Comparison of ENCODE assay signal across 19 cellular contexts in the genomic region with DNA sequence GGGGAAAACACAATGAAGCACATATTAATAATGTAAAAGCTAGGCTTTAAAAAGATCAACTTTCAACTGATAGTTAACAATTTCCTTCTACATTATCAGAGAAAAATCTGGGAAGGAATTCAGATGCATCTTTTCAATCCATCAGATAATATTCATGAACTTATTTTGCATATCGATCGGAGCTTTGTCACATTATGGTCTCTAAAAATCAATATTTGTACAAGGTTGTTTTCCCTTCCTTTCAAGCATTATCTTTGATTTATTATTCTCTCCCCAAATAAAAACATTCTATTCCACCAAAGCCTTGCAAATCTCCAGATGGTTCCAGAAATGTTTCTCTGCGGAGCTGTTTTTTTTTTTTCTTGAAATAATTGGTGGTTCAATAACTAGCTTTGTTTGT.
DNase-seq lines count a peak whose midpoint lies in the region; ATAC-seq, FAIRE-seq and TF ChIP-seq lines count a peak whose summit lies in the region.
"Had no signal": no experiment of that assay in that cellular context is flagged by ENCODE, and none has a peak within 500 bp of the region (broad histone marks: within the 10 kb centered on the region; RNA-seq: fewer than 3 reads in every experiment).

No MANE protein-coding gene starts in this region.

- no TSS peak for BruUV-seq in HepG2 (replicated peaks; lab: Mats Ljungman, UMichigan)

- CTCF ChIA-PET in HepG2 (lab: Yijun Ruan, JAX; ENCODE audit: low intra/inter-chr PET ratio, low total read pairs): no interaction called here

- no peak for TF ChIP-seq POLR2A in HepG2 (IDR thresholded peaks at IDR 0.05; ENCODE audit: insufficient read depth in 1 of 2, low read depth in 2 of 2, low read length in 2 of 2)
- no peak for TF ChIP-seq POLR2A in right lobe of liver (IDR thresholded peaks at IDR 0.05)

- H4K20me1 ChIP-seq in HepG2 (ENCODE audit: insufficient read depth, low read length) (no peaks in the 10 kb centered on the region), OCI-LY1 (ENCODE audit: insufficient read depth, low read length) (no peaks in the 10 kb centered on the region)

- no peak overlapping the region for H3K4me2 ChIP-seq in HepG2 (ENCODE audit: low read depth, low read length)
- H3K4me2 ChIP-seq in OCI-LY1 (ENCODE audit: low read length): peak overlapping the region; percentile 19; the same call in 1 of the 2 replicates

- TF ChIP-seq RAD21 in HepG2 (CRISPR knock-in tag; IDR thresholded peaks at IDR 0.05): no peak

- intact Hi-C loops in HepG2 (cut with micrococcal nuclease; ENCODE audit: unreplicated experiment) (no loop called here), right lobe of liver (cut with DNase I) (no loop called here), mucosa of descending colon (cut with DNase I, micrococcal nuclease) (no loop called here)

- POLR2A ChIA-PET in HepG2 (lab: Yijun Ruan, JAX): no interaction called here

- no peak overlapping the region for H3K4me3 ChIP-seq in HepG2 (replicated peaks in 1 of 3; ENCODE audit: insufficient read depth in 1 of 3, low read depth in 2 of 3, low read length in 3 of 3)
- no peak overlapping the region for H3K4me3 ChIP-seq in right lobe of liver
- no peak overlapping the region for H3K4me3 ChIP-seq in OCI-LY1 (ENCODE audit: low read depth, low read length, poor library complexity, severe bottlenecking)
- no peak overlapping the region for H3K4me3 ChIP-seq in mucosa of descending colon
- H3K4me3 ChIP-seq: GM12878, HAP-1 had no signal

- H3K4me1 ChIP-seq in HepG2 (ENCODE audit: insufficient read depth, low read length) (no peaks in the 10 kb centered on the region), right lobe of liver (no peaks in the 10 kb centered on the region), OCI-LY1 (ENCODE audit: insufficient read depth, low read length, severe bottlenecking) (peaks cover 30% of the 10 kb centered on the region), mucosa of descending colon (ENCODE audit: low read depth) (no peaks in the 10 kb centered on the region)
- H3K4me1 ChIP-seq: HAP-1 had no signal

- no peak for TF ChIP-seq EP300 in HepG2 (IDR thresholded peaks at IDR 0.05; ENCODE audit: low read depth in 2 of 2, low read length in 2 of 2)
- TF ChIP-seq EP300 in HepG2 (CRISPR knock-in tag; IDR thresholded peaks at IDR 0.05; ENCODE audit: borderline replicate concordance): no peak

- H3F3A ChIP-seq in OCI-LY1 (ENCODE audit: insufficient read depth, low read length): no peaks in the 10 kb centered on the region

- H2AFZ ChIP-seq in HepG2 (ENCODE audit: low read length) (no peak overlapping the region), OCI-LY1 (ENCODE audit: low read length) (no peak overlapping the region)

- H3K9ac ChIP-seq in HepG2 (ENCODE audit: insufficient read depth, low read depth, low read length) (no peak overlapping the region), OCI-LY1 (ENCODE audit: low read length) (no peak overlapping the region)

- H3K27ac ChIP-seq in HepG2 (ENCODE audit: extremely low read length, insufficient read depth, low read length) (no peak overlapping the region), right lobe of liver (no peak overlapping the region), OCI-LY1 (ENCODE audit: low read depth, low read length, poor library complexity, severe bottlenecking) (peak overlapping the region; percentile 35)

- DNase-seq in HepG2 (ENCODE audit: low spot score): no peak
- DNase-seq in right lobe of liver: no peak
- peak; percentile 33 for DNase-seq in NCI-H146 (lab: John Stamatoyannopoulos, UW)
- DNase-seq in mucosa of descending colon: no peak
- DNase-seq in activated CD4-positive, CD25-positive, alpha-beta regulatory T cell treated with anti-CD3 and anti-CD28 coated beads, Interleukin-2, amount 50 U/mL, for 72 hours: no peak
- DNase-seq: CD4-positive, alpha-beta T cell; CD8-positive, alpha-beta memory T cell; DMS 273 treated with DMSO at 0.1 percent for 48 hours; DMS79; EL; GDM1; GOT3; HFFc6 had no signal

- no peaks in the 10 kb centered on the region for H3K36me3 ChIP-seq in HepG2 (replicated peaks in 1 of 2; ENCODE audit: control insufficient read depth in 1 of 2, insufficient read depth in 2 of 2, low read length in 2 of 2)
- no peaks in the 10 kb centered on the region for H3K36me3 ChIP-seq in right lobe of liver
- no peaks in the 10 kb centered on the region for H3K36me3 ChIP-seq in OCI-LY1 (ENCODE audit: insufficient read depth, low read length)
- H3K36me3 ChIP-seq in mucosa of descending colon (ENCODE audit: low read depth): no peaks in the 10 kb centered on the region
- H3K36me3 ChIP-seq: HAP-1 had no signal

- in situ Hi-C loops in HepG2 (cut with HindIII; ENCODE audit: extremely low pct_ligation_motif_present, low pct_unique_long_range_greater_than_20kb): no loop called here

- TF ChIP-seq CTCF in HepG2 (CRISPR knock-in tag; IDR thresholded peaks at IDR 0.05) (no peak), right lobe of liver (IDR thresholded peaks at IDR 0.05) (no peak), OCI-LY1 (IDR thresholded peaks at IDR 0.05; ENCODE audit: low read length) (no peak), mucosa of descending colon (IDR thresholded peaks at IDR 0.05) (no peak)

- no peaks in the 10 kb centered on the region for H3K27me3 ChIP-seq in HepG2 (ENCODE audit: control insufficient read depth in 1 of 2, insufficient read depth in 2 of 2, low read length in 2 of 2)
- H3K27me3 ChIP-seq in right lobe of liver: no peaks in the 10 kb centered on the region
- H3K27me3 ChIP-seq in OCI-LY1 (ENCODE audit: insufficient read depth, low read length): no peaks in the 10 kb centered on the region

- no peaks in the 10 kb centered on the region for H3K9me3 ChIP-seq in HepG2 (ENCODE audit: low read length)
- no peaks in the 10 kb centered on the region for H3K9me3 ChIP-seq in right lobe of liver
- no peaks in the 10 kb centered on the region for H3K9me3 ChIP-seq in OCI-LY1 (ENCODE audit: low read length)
- no peaks in the 10 kb centered on the region for H3K9me3 ChIP-seq in mucosa of descending colon
- H3K9me3 ChIP-seq: HAP-1 had no signal

- no peak for FAIRE-seq in HepG2 (lab: Jason Lieb, UNC)
- FAIRE-seq: D721Med, GM12878, H54 had no signal

- no peaks in the 10 kb centered on the region for H3K9me2 ChIP-seq in OCI-LY1 (ENCODE audit: low read depth, low read length)

- no peaks in the 10 kb centered on the region for H3K79me2 ChIP-seq in HepG2 (ENCODE audit: insufficient read depth, low read length)
- H3K79me2 ChIP-seq in OCI-LY1 (ENCODE audit: insufficient read depth, low read length): no peaks in the 10 kb centered on the region

- ATAC-seq in HepG2 (no peak), right lobe of liver (no peak), GM18858 (IDR thresholded peaks at IDR 0.05; ENCODE audit: unreplicated experiment) (no peak), mucosa of descending colon (no peak)
- ATAC-seq: GM12878 had no signal

- under 1% methylated on average over 3 of the region's 3 CpGs for WGBS in HepG2 (ENCODE audit: low lambda C conversion rate)
- WGBS in right lobe of liver (ENCODE audit: insufficient coverage, low coverage, low lambda C conversion rate, missing lambda C conversion rate): 54% methylated on average over 3 of the region's 3 CpGs

TF ChIP-seq in HepG2, 621 proteins besides CTCF, POLR2A, EP300 and RAD21:
- TF ChIP-seq KAT2B (IDR thresholded peaks at IDR 0.05; ENCODE audit: borderline replicate concordance, low read depth, low read length): peak; percentile 86
- TF ChIP-seq ZNF329 (CRISPR knock-in tag; IDR thresholded peaks at IDR 0.05; ENCODE audit: low read depth): no peak
TF ChIP-seq in HepG2: peak in this region for 1.
